Comparison of ENCODE assay signal across 8 cellular contexts in the genomic region with DNA sequence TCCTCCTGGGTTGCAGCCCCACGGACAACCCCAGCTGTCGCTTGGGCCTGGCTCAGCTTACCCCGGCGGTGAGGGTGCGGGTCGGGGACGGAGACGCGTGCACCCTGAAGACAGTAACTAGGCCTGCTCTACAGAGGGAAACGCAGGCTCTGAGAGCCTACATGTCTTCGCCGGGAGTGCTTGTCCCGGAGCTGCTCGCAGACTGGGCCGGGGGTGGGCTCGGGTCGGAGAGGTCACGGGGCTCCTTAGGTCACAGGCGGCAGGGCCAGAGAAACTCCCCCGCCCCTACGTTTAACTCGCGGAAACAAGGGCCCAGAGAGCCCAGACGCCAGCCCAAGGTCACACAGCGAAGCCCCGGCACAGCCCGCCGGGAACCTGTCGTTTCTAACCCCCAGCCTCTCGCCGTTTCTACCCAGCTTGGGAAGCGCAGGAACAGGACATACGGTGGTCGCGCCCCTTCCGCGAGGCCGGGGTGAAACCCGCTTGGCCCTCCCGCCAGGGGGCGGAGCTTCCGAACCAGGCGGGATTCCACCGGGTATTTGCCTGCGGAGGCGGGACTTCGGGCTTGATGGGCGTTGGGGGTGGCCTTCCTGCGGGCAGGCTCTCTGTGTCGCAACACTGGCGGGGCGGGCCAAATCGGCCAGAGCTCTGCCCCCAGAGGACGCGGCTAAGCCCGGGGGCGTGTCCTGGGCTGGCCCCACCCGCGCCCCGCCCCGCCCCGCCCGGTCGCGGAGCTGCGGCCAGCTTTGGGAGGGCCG. TPM values are rescaled to one million over a fixed set of nuclear protein-coding genes. Genes with fewer than 3 reads are reported as not detected.
DNase-seq lines count a peak whose midpoint lies in the region; ATAC-seq and TF ChIP-seq lines count a peak whose summit lies in the region.

A gene with protein sequence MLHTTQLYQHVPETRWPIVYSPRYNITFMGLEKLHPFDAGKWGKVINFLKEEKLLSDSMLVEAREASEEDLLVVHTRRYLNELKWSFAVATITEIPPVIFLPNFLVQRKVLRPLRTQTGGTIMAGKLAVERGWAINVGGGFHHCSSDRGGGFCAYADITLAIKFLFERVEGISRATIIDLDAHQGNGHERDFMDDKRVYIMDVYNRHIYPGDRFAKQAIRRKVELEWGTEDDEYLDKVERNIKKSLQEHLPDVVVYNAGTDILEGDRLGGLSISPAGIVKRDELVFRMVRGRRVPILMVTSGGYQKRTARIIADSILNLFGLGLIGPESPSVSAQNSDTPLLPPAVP (plus strand): TSS at position 725 of the 758 bp plus-strand sequence. CDS start 42 bp downstream, outside the sequence.

- no peaks in the 10 kb centered on the region for H3K9me2 ChIP-seq in OCI-LY1 (ENCODE audit: low read depth, low read length)

- no peaks in the 10 kb centered on the region for H3K79me2 ChIP-seq in OCI-LY1 (ENCODE audit: insufficient read depth, low read length)

- H3K27ac ChIP-seq in OCI-LY1 (ENCODE audit: low read depth, low read length, poor library complexity, severe bottlenecking): no peak within 1 kb of the TSS
- peak within 1 kb of the TSS; percentile 61 for H3K27ac ChIP-seq in epithelial cell of prostate

- no peaks in the 10 kb centered on the region for H3K36me3 ChIP-seq in OCI-LY1 (ENCODE audit: insufficient read depth, low read length)

- no peaks in the 10 kb centered on the region for H3F3A ChIP-seq in OCI-LY1 (ENCODE audit: insufficient read depth, low read length)

- H2AFZ ChIP-seq in OCI-LY1 (ENCODE audit: low read length): peak within 1 kb of the TSS; percentile 51; the same call in 1 of the 2 replicates

- H3K4me1 ChIP-seq in OCI-LY1 (ENCODE audit: insufficient read depth, low read length, severe bottlenecking): peaks cover 12% of the 10 kb centered on the region

- peak within 1 kb of the TSS; percentile 70 for H3K4me3 ChIP-seq in OCI-LY1 (ENCODE audit: low read depth, low read length, poor library complexity, severe bottlenecking)

- H3K27me3 ChIP-seq in OCI-LY1 (ENCODE audit: insufficient read depth, low read length): 0 out of 2 replicates have a peak, but pooled peaks cover 3% of the 10 kb centered on the region

- DNase-seq in DMS 273 (lab: John Stamatoyannopoulos, UW; ENCODE audit: unreplicated experiment) (peak; percentile 97), HuH-7 (ENCODE audit: low spot score) (peak; percentile 100), activated T-cell treated with anti-CD3 and anti-CD28 coated beads for 4 hours (peak; percentile 93), epithelial cell of prostate (ENCODE audit: low read depth, low spot score) (peak; percentile 83), mucosa of gallbladder (ENCODE audit: low spot score) (peak; percentile 99)
- peak; percentile 97 for DNase-seq in stimulated activated CD8-positive, alpha-beta memory T cell treated with anti-CD3 and anti-CD28 coated beads, Interleukin-4, amount 100 ng/mL, for 24 hours (ENCODE audit: low read depth)

- TF ChIP-seq CTCF in OCI-LY1 (IDR thresholded peaks at IDR 0.05; ENCODE audit: low read length): no peak

- H3K9me3 ChIP-seq in OCI-LY1 (ENCODE audit: low read length): no peaks in the 10 kb centered on the region

- peak; percentile 98 for ATAC-seq in GM21515 (IDR thresholded peaks at IDR 0.05; ENCODE audit: unreplicated experiment)

- H3K9ac ChIP-seq in OCI-LY1 (ENCODE audit: low read length): peak within 1 kb of the TSS; percentile 68

- peak within 1 kb of the TSS; percentile 66 for H3K4me2 ChIP-seq in OCI-LY1 (ENCODE audit: low read length)

- H4K20me1 ChIP-seq in OCI-LY1 (ENCODE audit: insufficient read depth, low read length): no peaks in the 10 kb centered on the region

RNA-seq across cellular contexts. Expression of the gene that starts here (rescaled TPM):
- total RNA-seq in mucosa of gallbladder: 43.7 TPM
